ENCODE assay signal across 1 cellular context in genomic region chr2:8023241-8023640, GRCh38.
TF ChIP-seq lines count a peak whose summit lies in the region.

No MANE protein-coding gene starts in this region.

TF ChIP-seq in WTC11, 78 proteins besides CTCF, POLR2A, EP300 and RAD21 (continued from another document):
- no peak for TF ChIP-seq ATF2 (CRISPR knock-in tag; IDR thresholded peaks at IDR 0.05; ENCODE audit: borderline replicate concordance, low read depth)
- TF ChIP-seq, protein P1, sequence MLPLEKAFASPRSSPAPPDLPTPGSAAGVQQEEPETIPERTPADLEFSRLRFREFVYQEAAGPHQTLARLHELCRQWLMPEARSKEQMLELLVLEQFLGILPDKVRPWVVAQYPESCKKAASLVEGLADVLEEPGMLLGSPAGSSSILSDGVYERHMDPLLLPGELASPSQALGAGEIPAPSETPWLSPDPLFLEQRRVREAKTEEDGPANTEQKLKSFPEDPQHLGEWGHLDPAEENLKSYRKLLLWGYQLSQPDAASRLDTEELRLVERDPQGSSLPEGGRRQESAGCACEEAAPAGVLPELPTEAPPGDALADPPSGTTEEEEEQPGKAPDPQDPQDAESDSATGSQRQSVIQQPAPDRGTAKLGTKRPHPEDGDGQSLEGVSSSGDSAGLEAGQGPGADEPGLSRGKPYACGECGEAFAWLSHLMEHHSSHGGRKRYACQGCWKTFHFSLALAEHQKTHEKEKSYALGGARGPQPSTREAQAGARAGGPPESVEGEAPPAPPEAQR (CRISPR knock-in tag; IDR thresholded peaks at IDR 0.05): no peak
- no peak for TF ChIP-seq USF1 (CRISPR knock-in tag; IDR thresholded peaks at IDR 0.05)
- TF ChIP-seq ZBTB21 (CRISPR knock-in tag; IDR thresholded peaks at IDR 0.05; ENCODE audit: borderline replicate concordance): no peak
- no peak for TF ChIP-seq ZNF317 (CRISPR knock-in tag; IDR thresholded peaks at IDR 0.05; ENCODE audit: borderline replicate concordance, low read depth)
- TF ChIP-seq GRHL2 (CRISPR knock-in tag; IDR thresholded peaks at IDR 0.05; ENCODE audit: insufficient replicate concordance, severe bottlenecking): no peak
- TF ChIP-seq CDX4 (CRISPR knock-in tag; IDR thresholded peaks at IDR 0.05; ENCODE audit: borderline replicate concordance): no peak
